Comparison of ENCODE assay signal across 16 cellular contexts in the genomic region with DNA sequence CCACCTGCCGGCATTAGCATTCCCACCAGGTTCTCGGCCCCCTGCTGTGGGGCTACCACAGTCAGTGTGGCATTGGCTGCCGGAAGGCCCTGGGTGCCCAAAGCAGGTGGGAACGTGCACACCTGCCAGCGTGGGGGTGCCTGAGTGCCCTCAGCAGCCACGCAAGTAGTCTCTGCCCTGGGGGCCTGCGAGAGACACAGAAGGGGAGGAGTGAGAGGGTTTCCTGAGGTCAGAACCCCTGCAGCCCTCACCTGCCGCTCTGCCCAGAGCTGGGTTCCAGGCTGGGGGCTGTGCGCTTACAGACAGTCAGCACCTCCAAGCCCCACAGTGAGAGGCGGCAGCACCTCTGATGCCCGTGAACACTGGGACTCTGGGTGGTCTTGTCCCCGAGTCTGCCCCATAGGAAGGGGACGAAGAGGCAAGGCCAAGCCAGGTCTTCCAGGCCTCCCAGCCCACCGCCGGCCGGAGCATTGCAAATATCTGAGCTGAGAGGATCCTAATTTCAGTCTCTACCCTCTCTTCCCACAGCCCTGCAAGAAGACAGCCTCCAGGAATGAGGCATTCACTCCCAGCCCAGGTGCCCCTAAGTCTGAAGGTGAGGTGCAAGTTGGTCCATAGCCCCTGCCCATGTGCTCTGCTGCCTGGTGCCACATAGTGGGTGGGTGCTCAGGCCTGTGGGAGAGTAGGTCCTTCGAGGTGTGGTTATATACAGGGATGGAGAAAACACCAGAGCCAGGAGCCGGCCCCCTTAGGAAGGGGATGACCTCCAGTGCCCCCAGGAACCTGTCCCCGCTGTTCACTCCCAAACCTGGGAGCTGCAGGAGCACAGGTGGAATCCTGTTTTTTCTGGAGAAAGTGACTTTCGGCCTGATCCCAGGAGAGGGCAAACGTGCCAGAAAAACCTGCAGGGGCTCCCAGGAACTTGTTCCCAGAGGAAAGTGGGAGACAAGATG.
DNase-seq lines count a peak whose midpoint lies in the region; ATAC-seq and TF ChIP-seq lines count a peak whose summit lies in the region.
"Had no signal": no experiment of that assay in that cellular context is flagged by ENCODE, and none has a peak within 500 bp of the region (broad histone marks: within the 10 kb centered on the region; RNA-seq: fewer than 3 reads in every experiment).

No MANE protein-coding gene starts in this region.

- no peak for ATAC-seq in GM21390 (IDR thresholded peaks at IDR 0.05; ENCODE audit: unreplicated experiment)
- ATAC-seq in activated T-cell treated with anti-CD3 and anti-CD28 coated beads, Interleukin-2, amount 50 U/mL, for 72 hours (replicated peaks in 1 of 2): no peak
- ATAC-seq: gastroesophageal sphincter had no signal

- no peak for TF ChIP-seq POLR2A in ovary (IDR thresholded peaks at IDR 0.05)

- H3K9me3 ChIP-seq in KOPT-K1 (ENCODE audit: insufficient read depth, low read length, poor library complexity, severe bottlenecking) (no peaks in the 10 kb centered on the region), ovary (no peaks in the 10 kb centered on the region)
- H3K9me3 ChIP-seq: Caco-2, gastroesophageal sphincter, left ventricle myocardium inferior had no signal

- TF ChIP-seq CTCF in brain (conservative IDR thresholded peaks at IDR 0.05): no peak
- TF ChIP-seq CTCF in ovary (IDR thresholded peaks at IDR 0.05): no peak

- peaks cover 10% of the 10 kb centered on the region for H3K27me3 Mint-ChIP-seq in brain
- H3K27me3 Mint-ChIP-seq in activated T-cell treated with anti-CD3 and anti-CD28 coated beads, Interleukin-2, amount 50 U/mL, for 72 hours (ENCODE audit: low read depth): no peaks in the 10 kb centered on the region

- no peak for TF ChIP-seq EP300 in ovary (IDR thresholded peaks at IDR 0.05)

- H3K4me3 Mint-ChIP-seq in brain: no peak overlapping the region
- H3K4me3 Mint-ChIP-seq in activated T-cell treated with anti-CD3 and anti-CD28 coated beads, Interleukin-2, amount 50 U/mL, for 72 hours: no peak overlapping the region

- H3K4me3 ChIP-seq in ovary: no peak overlapping the region
- H3K4me3 ChIP-seq: gastroesophageal sphincter, left ventricle myocardium inferior had no signal

- H3K4me1 ChIP-seq in ovary (ENCODE audit: insufficient read depth): no peaks in the 10 kb centered on the region
- H3K4me1 ChIP-seq: Caco-2, left ventricle myocardium inferior had no signal

- peaks cover 0 to 5% (median 0%) of the 10 kb centered on the region in 5 experiments for H3K9me3 Mint-ChIP-seq in brain
- H3K9me3 Mint-ChIP-seq in activated T-cell treated with anti-CD3 and anti-CD28 coated beads, Interleukin-2, amount 50 U/mL, for 72 hours: no peaks in the 10 kb centered on the region
- H3K9me3 Mint-ChIP-seq: activated T-helper 2 cell treated with anti-CD3 and anti-CD28 coated beads, Interferon-gamma antibody, Interleukin-2, Interleukin-4, amounts not matched to agents 10 μg/mL and 5 μg/mL and 100 μg/mL, durations not matched to agents 14 hours and 24 hours and 36 hours had no signal

- DNase-seq in D341Med (ENCODE audit: low spot score) (peak; percentile 21), ovary (peak in 3 of 5 donors; percentile 6 to 25 (median 12)), NCI-H2171 (lab: John Stamatoyannopoulos, UW) (no peak)
- no peak for DNase-seq in activated T-cell treated with anti-CD3 and anti-CD28 coated beads, Interleukin-2, amount 50 U/mL, for 72 hours
- no peak for DNase-seq in NK-92 treated with Interleukin-12 subunit alpha and Interleukin-12 subunit beta, amount 100 ng/mL, for 24 hours (lab: John Stamatoyannopoulos, UW)
- DNase-seq: activated CD4-positive, alpha-beta T cell treated with anti-CD3 and anti-CD28 coated beads, Interleukin-2, amount 50 U/mL, for 48 hours; Caco-2; erythroblast; left ventricle myocardium inferior; nucleus accumbens; Right ventricle myocardium superior had no signal

- intact Hi-C loops in ovary (cut with DNase I): no loop called here

- peaks cover 42% of the 10 kb centered on the region for H3K4me1 Mint-ChIP-seq in brain
- H3K4me1 Mint-ChIP-seq in activated T-cell treated with anti-CD3 and anti-CD28 coated beads, Interleukin-2, amount 50 U/mL, for 72 hours (ENCODE audit: low read depth): no peaks in the 10 kb centered on the region

- peak overlapping the region in 3 of 5 experiments; percentile 45 to 95 (median 62) for H3K27ac Mint-ChIP-seq in brain
- no peak overlapping the region for H3K27ac Mint-ChIP-seq in activated T-cell treated with anti-CD3 and anti-CD28 coated beads, Interleukin-2, amount 50 U/mL, for 72 hours
- H3K27ac Mint-ChIP-seq: activated T-helper 2 cell treated with anti-CD3 and anti-CD28 coated beads, Interferon-gamma antibody, Interleukin-2, Interleukin-4, amounts not matched to agents 10 μg/mL and 5 μg/mL and 100 μg/mL, durations not matched to agents 14 hours and 24 hours and 36 hours had no signal

- no peaks in the 10 kb centered on the region for H3K36me3 Mint-ChIP-seq in brain
- H3K36me3 Mint-ChIP-seq in activated T-cell treated with anti-CD3 and anti-CD28 coated beads, Interleukin-2, amount 50 U/mL, for 72 hours (ENCODE audit: insufficient read depth in 2 of 2): no peaks in the 10 kb centered on the region

- no peaks in the 10 kb centered on the region for H3K27me3 ChIP-seq in ovary
- H3K27me3 ChIP-seq: gastroesophageal sphincter had no signal

- H3K36me3 ChIP-seq in KOPT-K1 (ENCODE audit: insufficient read depth, low read length) (no peaks in the 10 kb centered on the region), ovary (no peaks in the 10 kb centered on the region)
- H3K36me3 ChIP-seq: gastroesophageal sphincter, left ventricle myocardium inferior had no signal

- WGBS in ovary, 3 donors: 86 to 91% (median 87%) methylated on average over 21 of the region's 21 CpGs

- peak overlapping the region; percentile 26 for H3K27ac ChIP-seq in KOPT-K1 (ENCODE audit: low read depth, low read length, poor library complexity, severe bottlenecking)
- H3K27ac ChIP-seq in ovary: no peak overlapping the region
- H3K27ac ChIP-seq: left ventricle myocardium inferior had no signal

Comparison
In these comparisons a context has a peak if more than half of its experiments do, and no peak if none do; other contexts are left out.
1. DNase-seq: peak in D341Med (single experiment) and ovary (3 of 5); none in NCI-H2171 (single experiment), activated T-cell treated with anti-CD3 and anti-CD28 coated beads, Interleukin-2, amount 50 U/mL, for 72 hours (0 of 2) and NK-92 treated with Interleukin-12 subunit alpha and Interleukin-12 subunit beta, amount 100 ng/mL, for 24 hours (single experiment).